1 cellular context compared by ENCODE assay signal in the genomic region with DNA sequence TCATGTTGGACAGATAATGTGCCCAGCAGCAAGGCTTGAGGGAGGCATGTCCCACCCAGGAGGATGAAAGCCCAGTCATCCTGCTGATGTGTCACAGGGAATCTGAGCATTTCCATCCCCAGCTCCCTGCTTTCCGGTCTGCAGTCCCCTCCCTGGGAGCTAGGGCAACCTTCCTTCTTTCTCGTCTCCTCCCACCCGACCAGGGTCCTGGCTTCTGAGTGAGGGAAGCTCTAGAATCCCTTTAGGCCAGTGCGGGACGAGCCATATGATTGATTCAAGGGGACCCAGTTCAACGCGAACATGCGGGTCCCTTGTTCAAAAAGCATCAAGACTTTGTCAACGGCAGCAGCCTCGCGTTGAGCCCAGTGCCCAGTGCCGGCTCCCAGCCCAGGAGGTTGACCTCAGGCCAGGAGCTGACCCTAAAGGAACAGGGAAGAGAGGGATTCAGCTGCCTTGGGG.
TF ChIP-seq lines count a peak whose summit lies in the region.

No MANE protein-coding gene starts in this region.

TF ChIP-seq in H1, 55 proteins besides CTCF, POLR2A, EP300 and RAD21:
- TF ChIP-seq RFX5 (IDR thresholded peaks at IDR 0.05; ENCODE audit: borderline replicate concordance, low read depth, low read length) (no peak), HDAC6 (IDR thresholded peaks at IDR 0.05; ENCODE audit: low read depth, low read length) (no peak), SIX5 (IDR thresholded peaks at IDR 0.05; ENCODE audit: low read depth, low read length) (no peak), RNF2 (IDR thresholded peaks at IDR 0.05; ENCODE audit: borderline replicate concordance, low read depth, low read length, missing control alignments, poor library complexity, severe bottlenecking) (no peak), SIN3A (conservative IDR thresholded peaks at IDR 0.05 in 1 of 2, IDR thresholded peaks at IDR 0.05 in 1 of 2; ENCODE audit: low read depth in 1 of 2, low read length in 2 of 2) (no peak), RBBP5 (IDR thresholded peaks at IDR 0.05; ENCODE audit: borderline replicate concordance, low read depth, low read length) (no peak), E2F6 (IDR thresholded peaks at IDR 0.05) (no peak), POLR2AphosphoS5 (IDR thresholded peaks at IDR 0.05; ENCODE audit: low read depth, low read length) (no peak), CEBPB (IDR thresholded peaks at IDR 0.05; ENCODE audit: low read depth, low read length) (no peak), KDM5A (IDR thresholded peaks at IDR 0.05; ENCODE audit: low read length) (no peak), EGR1 (IDR thresholded peaks at IDR 0.05; ENCODE audit: borderline replicate concordance, low read depth, low read length) (no peak), JUN (IDR thresholded peaks at IDR 0.05; ENCODE audit: low read depth, low read length) (no peak)
